8 cellular contexts compared by ENCODE assay signal in genomic region chr2:100292022-100292580, GRCh38. TPM values are rescaled to one million over a fixed set of nuclear protein-coding genes. Genes with fewer than 3 reads are reported as not detected.
DNase-seq lines count a peak whose midpoint lies in the region; ATAC-seq and TF ChIP-seq lines count a peak whose summit lies in the region.

No MANE protein-coding gene starts in this region.

- peak; percentile 46 for ATAC-seq in naive thymus-derived CD4-positive, alpha-beta T cell

- TF ChIP-seq CTCF in breast epithelium (IDR thresholded peaks at IDR 0.05) (no peak), CD14-positive monocyte (IDR thresholded peaks at IDR 0.05) (no peak)

- H3K4me3 ChIP-seq in breast epithelium = no peak overlapping the region
- no peak overlapping the region for H3K4me3 ChIP-seq in naive thymus-derived CD4-positive, alpha-beta T cell (ENCODE audit: low read length)

- H3K27me3 Mint-ChIP-seq in naive thymus-derived CD4-positive, alpha-beta T cell = peaks cover 8 to 24% (median 13%) of the 10 kb centered on the region in 5 donors
- peaks cover 0 to 11% (median 2%) of the 10 kb centered on the region in 3 donors for H3K27me3 Mint-ChIP-seq in CD14-positive monocyte (ENCODE audit: low read depth in 3 of 3)

- POLR2A ChIA-PET in naive thymus-derived CD4-positive, alpha-beta T cell (lab: Charles Lee) = interaction anchor here (0.7 kb wide), 1 partner anchor 1150 kb away, joined by 3 read pairs; no protein-coding TSS in a partner anchor

- H3K36me3 Mint-ChIP-seq in naive thymus-derived CD4-positive, alpha-beta T cell = peaks cover 0 to 4% (median 0%) of the 10 kb centered on the region in 5 donors
- no peaks in the 10 kb centered on the region for H3K36me3 Mint-ChIP-seq in CD14-positive monocyte

- H3K9me3 ChIP-seq in breast epithelium = no peaks in the 10 kb centered on the region
- no peaks in the 10 kb centered on the region for H3K9me3 ChIP-seq in naive thymus-derived CD4-positive, alpha-beta T cell (ENCODE audit: control insufficient read depth in 2 of 3, low read length in 3 of 3)

- H3K27ac ChIP-seq in breast epithelium = peak overlapping the region; percentile 80 to 81
- H3K27ac ChIP-seq in naive thymus-derived CD4-positive, alpha-beta T cell (ENCODE audit: low read depth, low read length) = no peak overlapping the region

- peaks cover 0 to 5% of the 10 kb centered on the region in 2 donors for H3K4me1 ChIP-seq in breast epithelium
- peaks cover 0 to 7% of the 10 kb centered on the region in 2 donors for H3K4me1 ChIP-seq in naive thymus-derived CD4-positive, alpha-beta T cell (ENCODE audit: control insufficient read depth in 2 of 2, insufficient read depth in 2 of 2, low read length in 2 of 2)

- no peak for TF ChIP-seq POLR2A in breast epithelium (IDR thresholded peaks at IDR 0.05)

- no peaks in the 10 kb centered on the region for H3K36me3 ChIP-seq in breast epithelium
- H3K36me3 ChIP-seq in naive thymus-derived CD4-positive, alpha-beta T cell (ENCODE audit: control insufficient read depth in 2 of 3, insufficient read depth in 3 of 3, low read length in 3 of 3) = no peaks in the 10 kb centered on the region

- H3K9me3 Mint-ChIP-seq in naive thymus-derived CD4-positive, alpha-beta T cell = no peaks in the 10 kb centered on the region
- peaks cover 0 to 6% (median 0%) of the 10 kb centered on the region in 7 donors for H3K9me3 Mint-ChIP-seq in CD14-positive monocyte

- no peak overlapping the region for H3K4me3 Mint-ChIP-seq in naive thymus-derived CD4-positive, alpha-beta T cell
- H3K4me3 Mint-ChIP-seq in CD14-positive monocyte = no peak overlapping the region

- H3K27me3 ChIP-seq in breast epithelium = no peaks in the 10 kb centered on the region
- no peaks in the 10 kb centered on the region for H3K27me3 ChIP-seq in naive thymus-derived CD4-positive, alpha-beta T cell (ENCODE audit: control insufficient read depth in 2 of 2, insufficient read depth in 2 of 2, low read length in 2 of 2)

- H3K4me1 Mint-ChIP-seq in naive thymus-derived CD4-positive, alpha-beta T cell = peaks cover 0 to 7% (median 0%) of the 10 kb centered on the region in 7 donors
- no peaks in the 10 kb centered on the region for H3K4me1 Mint-ChIP-seq in CD14-positive monocyte

- intact Hi-C loops in breast epithelium (cut with DNase I; ENCODE audit: low total_unique reads) = no loop called here
- intact Hi-C loops in naive thymus-derived CD4-positive, alpha-beta T cell (cut with micrococcal nuclease) = no loop called here
- intact Hi-C loops in CD14-positive monocyte (cut with micrococcal nuclease) = no loop called here

- DNase-seq in activated gamma-delta T cell treated with Interleukin-2 at 50 U/mL for 16 hours (peak; percentile 24), activated gamma-delta T cell (lab: John Stamatoyannopoulos, UW) (no peak), SIG-M5 treated with dmso at 0.1 percent for 504 hours (lab: John Stamatoyannopoulos, UW; ENCODE audit: unreplicated experiment) (peak; percentile 95), breast epithelium (ENCODE audit: low spot score in 2 of 2) (peak in 1 of 2 donors; percentile 52), NCI-H1694 (lab: John Stamatoyannopoulos, UW) (no peak), HuH-7.5 (ENCODE audit: low spot score) (no peak), CD14-positive monocyte (ENCODE audit: low spot score) (no peak)
- peak in 1 of 9 donors; percentile 47 for DNase-seq in naive thymus-derived CD4-positive, alpha-beta T cell

- CTCF ChIA-PET in naive thymus-derived CD4-positive, alpha-beta T cell (lab: Charles Lee) = no interaction called here

- no peak overlapping the region for H3K27ac Mint-ChIP-seq in naive thymus-derived CD4-positive, alpha-beta T cell
- no peak overlapping the region for H3K27ac Mint-ChIP-seq in CD14-positive monocyte

RNA-seq across cellular contexts. Expression of gene LONRF2, which starts 30.2 kb away (rescaled TPM):
- 10 to 100 TPM in 2 of 3 donors, 1 to 10 TPM in 1; 5.1 to 24.9 (median 19.9) TPM for total RNA-seq in breast epithelium
- under 1 TPM in 2 of 5 experiments, not detected in 3; 0.05 to 0.24 TPM for total RNA-seq in naive thymus-derived CD4-positive, alpha-beta T cell
- not detected for polyA plus RNA-seq in naive thymus-derived CD4-positive, alpha-beta T cell
- not detected for polyA plus RNA-seq in CD14-positive monocyte

Comparison
In these comparisons a context has a peak if more than half of its experiments do, and no peak if none do; other contexts are left out.
1. DNase-seq: peak in activated gamma-delta T cell treated with Interleukin-2 at 50 U/mL for 16 hours (single experiment) and SIG-M5 treated with dmso at 0.1 percent for 504 hours (single experiment); none in activated gamma-delta T cell (single experiment), NCI-H1694 (single experiment), HuH-7.5 (single experiment) and CD14-positive monocyte (single experiment).
2. RNA of gene LONRF2, which starts 30.2 kb away (total RNA-seq): 5.1 to 24.9 TPM in breast epithelium; 0.05 to 0.24 TPM in naive thymus-derived CD4-positive, alpha-beta T cell; every median in the first group is over 4 times any median in the second.